8 cellular contexts compared by ENCODE assay signal in the genomic region with DNA sequence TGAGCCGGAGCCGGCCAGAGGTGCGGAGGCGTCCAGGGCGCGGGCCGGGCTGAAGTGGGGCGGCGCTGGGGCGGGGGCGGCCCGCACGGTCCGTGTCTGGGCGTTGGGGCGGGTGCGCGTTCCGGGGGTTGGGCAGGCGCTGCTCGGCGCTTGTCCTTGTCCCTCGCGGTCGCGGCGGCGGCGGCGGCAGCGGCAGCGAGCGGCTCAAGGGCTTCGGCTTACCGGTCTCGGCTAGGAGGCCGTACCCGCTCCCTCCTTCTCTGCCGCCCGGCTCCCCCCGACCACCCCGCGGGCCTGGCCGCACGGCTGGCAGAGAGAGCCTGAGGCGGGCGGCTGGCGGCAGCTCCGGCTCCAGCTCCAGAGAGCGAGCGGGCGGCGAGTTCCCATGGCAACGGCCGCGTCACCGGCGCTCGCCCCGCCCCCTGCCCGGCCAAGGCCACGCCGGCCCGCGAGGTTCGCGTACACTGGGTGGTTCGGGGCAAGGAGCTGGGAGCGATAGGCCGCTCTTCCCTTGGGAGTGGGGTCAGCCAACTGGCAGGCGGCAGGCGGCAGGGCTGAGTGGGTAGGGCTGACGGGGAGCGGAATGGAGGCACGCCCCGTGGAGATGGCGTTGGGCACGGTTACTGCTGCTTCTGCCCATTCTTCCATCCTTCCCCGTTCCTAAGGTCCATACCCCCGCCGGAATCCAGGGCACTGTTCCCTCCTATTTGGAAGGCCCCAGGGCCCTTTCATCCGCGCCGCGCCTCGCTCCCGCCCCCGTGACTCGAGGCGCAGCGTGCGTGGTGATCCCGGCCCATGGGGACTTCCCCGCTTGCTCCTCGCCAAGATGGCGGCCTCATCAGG. TPM values are rescaled to one million over a fixed set of nuclear protein-coding genes. Genes with fewer than 3 reads are reported as not detected.
DNase-seq lines count a peak whose midpoint lies in the region; ATAC-seq and TF ChIP-seq lines count a peak whose summit lies in the region.

A gene with protein sequence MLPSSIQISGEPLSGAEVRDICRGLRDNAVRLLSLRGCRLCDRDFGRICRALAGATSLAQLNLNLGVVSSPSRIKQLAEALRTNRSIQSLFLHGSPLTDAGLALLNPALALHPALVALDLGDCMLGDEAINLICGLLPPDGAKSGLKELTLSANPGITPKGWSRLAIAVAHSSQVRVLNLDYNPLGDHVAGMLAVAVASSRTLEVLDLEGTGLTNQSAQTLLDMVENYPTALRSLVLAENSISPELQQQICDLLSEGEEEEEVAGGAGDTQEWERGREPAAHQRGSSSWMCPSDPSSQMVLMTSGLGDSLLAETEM (minus strand): TSS at position 363 of the 843 bp plus-strand sequence. CDS start 561 bp downstream, outside the sequence.

- ATAC-seq in HG02678 (IDR thresholded peaks at IDR 0.05; ENCODE audit: unreplicated experiment) = peak; percentile 70
- ATAC-seq in GM18870 (IDR thresholded peaks at IDR 0.05; ENCODE audit: unreplicated experiment) = no peak

- no peak within 1 kb of the TSS for H3K9ac ChIP-seq in liver (ENCODE audit: low read depth in 1 of 2, low read length in 2 of 2)

- TF ChIP-seq RAD21 in liver (IDR thresholded peaks at IDR 0.05) = no peak

- POLR2A ChIA-PET in GM10248 (lab: Yijun Ruan, JAX) = interaction anchor here (0.5 to 1.1 kb wide), 3 partner anchors 9 to 285 kb away, joined by 3 to 5 read pairs (median 3); a partner anchor contains a TSS

- H3K36me3 ChIP-seq in liver (ENCODE audit: control insufficient read depth in 4 of 4, insufficient read depth in 3 of 4, low read depth in 1 of 4, low read length in 3 of 4) = peaks cover 2 to 31% (median 17%) of the 10 kb centered on the region in 4 donors

- DNase-seq in GM10248 (ENCODE audit: extremely low spot score) (peak; percentile 86), NCI-H460 (ENCODE audit: extremely low read depth, low read depth) (peak; percentile 60), dermis blood vessel endothelial cell (peak; percentile 87)
- DNase-seq in activated CD4-positive, alpha-beta T cell treated with anti-CD3 and anti-CD28 coated beads, Interleukin-2, amount 50 U/mL, for 24 hours (ENCODE audit: low read depth in 1 of 2, low spot score in 1 of 2) = peak; percentile 62 to 64
- DNase-seq in stimulated activated CD4-positive, alpha-beta T cell treated with anti-CD3 and anti-CD28 coated beads, Interleukin-2, amount 100 ng/mL, for 4 hours (ENCODE audit: low read depth) = peak; percentile 66

- TF ChIP-seq CTCF in GM10248 (IDR thresholded peaks at IDR 0.05; ENCODE audit: control extremely low read depth, extremely low read depth, low read depth, missing control alignments) (no peak), liver (IDR thresholded peaks at IDR 0.05; ENCODE audit: low read depth, low read length, missing input control) (no peak)

- 10% methylated on average over 96 of the region's 96 CpGs for WGBS in liver

- peak within 1 kb of the TSS; percentile 30 to 71 (median 54) for H3K4me3 ChIP-seq in liver (ENCODE audit: low read depth in 1 of 3, low read length in 3 of 3)

- peaks cover 5 to 13% (median 8%) of the 10 kb centered on the region in 4 donors for H3K4me1 ChIP-seq in liver (ENCODE audit: control insufficient read depth in 4 of 4, insufficient read depth in 4 of 4, low read length in 3 of 4)

- H3K27me3 ChIP-seq in liver (ENCODE audit: control insufficient read depth in 4 of 4, insufficient read depth in 4 of 4, low read length in 3 of 4) = peaks cover 0 to 3% (median 0%) of the 10 kb centered on the region in 4 donors

- H3K27ac ChIP-seq in liver (ENCODE audit: low read depth in 1 of 2, low read length in 2 of 2) = peak within 1 kb of the TSS in 1 of 2 donors; percentile 35

- H3K9me3 ChIP-seq in liver (ENCODE audit: control insufficient read depth in 4 of 4, low read length in 3 of 4) = no peaks in the 10 kb centered on the region

- CTCF ChIA-PET in GM10248 (lab: Yijun Ruan, JAX) = interaction anchor here (0.7 to 7.8 kb wide), 7 partner anchors 9 to 281 kb away, joined by 3 to 77 read pairs (median 4); a partner anchor contains a TSS

TF ChIP-seq in liver, 16 proteins besides CTCF, POLR2A, EP300 and RAD21:
- no peak for TF ChIP-seq FOXA1 (IDR thresholded peaks at IDR 0.05)
- no peak for TF ChIP-seq HNF4G (IDR thresholded peaks at IDR 0.05)
- TF ChIP-seq, protein P1, sequence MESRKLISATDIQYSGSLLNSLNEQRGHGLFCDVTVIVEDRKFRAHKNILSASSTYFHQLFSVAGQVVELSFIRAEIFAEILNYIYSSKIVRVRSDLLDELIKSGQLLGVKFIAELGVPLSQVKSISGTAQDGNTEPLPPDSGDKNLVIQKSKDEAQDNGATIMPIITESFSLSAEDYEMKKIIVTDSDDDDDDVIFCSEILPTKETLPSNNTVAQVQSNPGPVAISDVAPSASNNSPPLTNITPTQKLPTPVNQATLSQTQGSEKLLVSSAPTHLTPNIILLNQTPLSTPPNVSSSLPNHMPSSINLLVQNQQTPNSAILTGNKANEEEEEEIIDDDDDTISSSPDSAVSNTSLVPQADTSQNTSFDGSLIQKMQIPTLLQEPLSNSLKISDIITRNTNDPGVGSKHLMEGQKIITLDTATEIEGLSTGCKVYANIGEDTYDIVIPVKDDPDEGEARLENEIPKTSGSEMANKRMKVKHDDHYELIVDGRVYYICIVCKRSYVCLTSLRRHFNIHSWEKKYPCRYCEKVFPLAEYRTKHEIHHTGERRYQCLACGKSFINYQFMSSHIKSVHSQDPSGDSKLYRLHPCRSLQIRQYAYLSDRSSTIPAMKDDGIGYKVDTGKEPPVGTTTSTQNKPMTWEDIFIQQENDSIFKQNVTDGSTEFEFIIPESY (IDR thresholded peaks at IDR 0.05) = no peak
- no peak for TF ChIP-seq GABPA (IDR thresholded peaks at IDR 0.05 in 1 of 2, conservative IDR thresholded peaks at IDR 0.05 in 1 of 2)
- no peak for TF ChIP-seq NR2F2 (IDR thresholded peaks at IDR 0.05)
- peak; percentile 51 to 56 for TF ChIP-seq HNF4A (conservative IDR thresholded peaks at IDR 0.05)
- TF ChIP-seq RXRA (IDR thresholded peaks at IDR 0.05) = peak; percentile 22 to 29
- TF ChIP-seq, protein P2, sequence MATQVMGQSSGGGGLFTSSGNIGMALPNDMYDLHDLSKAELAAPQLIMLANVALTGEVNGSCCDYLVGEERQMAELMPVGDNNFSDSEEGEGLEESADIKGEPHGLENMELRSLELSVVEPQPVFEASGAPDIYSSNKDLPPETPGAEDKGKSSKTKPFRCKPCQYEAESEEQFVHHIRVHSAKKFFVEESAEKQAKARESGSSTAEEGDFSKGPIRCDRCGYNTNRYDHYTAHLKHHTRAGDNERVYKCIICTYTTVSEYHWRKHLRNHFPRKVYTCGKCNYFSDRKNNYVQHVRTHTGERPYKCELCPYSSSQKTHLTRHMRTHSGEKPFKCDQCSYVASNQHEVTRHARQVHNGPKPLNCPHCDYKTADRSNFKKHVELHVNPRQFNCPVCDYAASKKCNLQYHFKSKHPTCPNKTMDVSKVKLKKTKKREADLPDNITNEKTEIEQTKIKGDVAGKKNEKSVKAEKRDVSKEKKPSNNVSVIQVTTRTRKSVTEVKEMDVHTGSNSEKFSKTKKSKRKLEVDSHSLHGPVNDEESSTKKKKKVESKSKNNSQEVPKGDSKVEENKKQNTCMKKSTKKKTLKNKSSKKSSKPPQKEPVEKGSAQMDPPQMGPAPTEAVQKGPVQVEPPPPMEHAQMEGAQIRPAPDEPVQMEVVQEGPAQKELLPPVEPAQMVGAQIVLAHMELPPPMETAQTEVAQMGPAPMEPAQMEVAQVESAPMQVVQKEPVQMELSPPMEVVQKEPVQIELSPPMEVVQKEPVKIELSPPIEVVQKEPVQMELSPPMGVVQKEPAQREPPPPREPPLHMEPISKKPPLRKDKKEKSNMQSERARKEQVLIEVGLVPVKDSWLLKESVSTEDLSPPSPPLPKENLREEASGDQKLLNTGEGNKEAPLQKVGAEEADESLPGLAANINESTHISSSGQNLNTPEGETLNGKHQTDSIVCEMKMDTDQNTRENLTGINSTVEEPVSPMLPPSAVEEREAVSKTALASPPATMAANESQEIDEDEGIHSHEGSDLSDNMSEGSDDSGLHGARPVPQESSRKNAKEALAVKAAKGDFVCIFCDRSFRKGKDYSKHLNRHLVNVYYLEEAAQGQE (IDR thresholded peaks at IDR 0.05) = no peak
- TF ChIP-seq YY1 (IDR thresholded peaks at IDR 0.05) = peak; percentile 49
- TF ChIP-seq SP1 (IDR thresholded peaks at IDR 0.05) = peak; percentile 23
- TF ChIP-seq, protein P3, sequence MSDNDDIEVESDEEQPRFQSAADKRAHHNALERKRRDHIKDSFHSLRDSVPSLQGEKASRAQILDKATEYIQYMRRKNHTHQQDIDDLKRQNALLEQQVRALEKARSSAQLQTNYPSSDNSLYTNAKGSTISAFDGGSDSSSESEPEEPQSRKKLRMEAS (IDR thresholded peaks at IDR 0.05) = no peak

RNA-seq across cellular contexts. Expression of the gene that starts here (rescaled TPM):
- 0.25 and 0.26 TPM in 2 replicates for total RNA-seq in NCI-H460 (2014; rRNA removed; shearing (Covaris generic))
- 0.51 and 0.69 TPM in 2 replicates for polyA plus RNA-seq in NCI-H460 (2014; cell fraction: nucleus; rRNA removed)
- 0.14 and 0.17 TPM in 2 replicates for total RNA-seq in dermis blood vessel endothelial cell
- under 1 TPM in 1 of 2 donors, not detected in 1; 0.08 TPM for total RNA-seq in liver
- polyA plus RNA-seq in liver = under 1 TPM; 0.10 to 0.99 TPM

Comparison
In these comparisons a context has a peak if more than half of its experiments do, and no peak if none do; other contexts are left out.
1. Peak in DNase-seq in NCI-H460; RNA of the gene not detected or under 1 TPM.
2. Peak in DNase-seq in dermis blood vessel endothelial cell; RNA of the gene not detected or under 1 TPM.